ENCODE assay signal across 23 cellular contexts in genomic region chr7:129734400-129734799, GRCh38.
"Had no signal": no experiment of that assay in that cellular context is flagged by ENCODE, and none has a peak within 500 bp of the region (broad histone marks: within the 10 kb centered on the region; RNA-seq: fewer than 3 reads in every experiment).

No MANE protein-coding gene starts in this region.

- H3K4me3 Mint-ChIP-seq: activated CD8-positive, alpha-beta T cell treated with anti-CD3 and anti-CD28 coated beads, Interleukin-2, amount 10 ng/mL, durations not matched to agents 7 days and 5 days; activated naive CD8-positive, alpha-beta T cell treated with anti-CD3 and anti-CD28 coated beads, Interleukin-2, amount 10 ng/mL, durations not matched to agents 7 days and 5 days; central memory CD8-positive, alpha-beta T cell had no signal

- H3K36me3 ChIP-seq: breast epithelium had no signal

- H3K4me1 ChIP-seq: breast epithelium had no signal

- H3K4me1 Mint-ChIP-seq: central memory CD8-positive, alpha-beta T cell had no signal

- H3K27ac ChIP-seq: breast epithelium, WERI-Rb-1 had no signal

- H3K27me3 ChIP-seq: breast epithelium, MG63 had no signal

- H3K9me3 Mint-ChIP-seq: activated naive CD8-positive, alpha-beta T cell treated with anti-CD3 and anti-CD28 coated beads, Interleukin-2, amount 10 ng/mL, durations not matched to agents 7 days and 5 days; central memory CD8-positive, alpha-beta T cell had no signal

- H3K4me3 ChIP-seq: breast epithelium, MG63 had no signal

- ATAC-seq: activated CD4-positive, CD25-positive, alpha-beta regulatory T cell treated with anti-CD3 and anti-CD28 coated beads, Interleukin-2, amount 50 U/mL, for 24 hours; activated CD8-positive, alpha-beta T cell treated with anti-CD3 and anti-CD28 coated beads, Interleukin-2, amount 10 ng/mL, durations not matched to agents 7 days and 5 days had no signal

- DNase-seq: activated CD4-positive, alpha-beta T cell treated with anti-CD3 and anti-CD28 coated beads for 48 hours; activated CD4-positive, alpha-beta T cell treated with anti-CD3 and anti-CD28 coated beads, Interleukin-2, amount 50 U/mL, for 4 hours; activated CD8-positive, alpha-beta memory T cell treated with anti-CD3 and anti-CD28 coated beads, Interleukin-2, amount 50 U/mL, for 48 hours; activated CD8-positive, alpha-beta T cell treated with anti-CD3 and anti-CD28 coated beads, Interleukin-2, amount 10 ng/mL, durations not matched to agents 7 days and 5 days; activated naive CD4-positive, alpha-beta T cell treated with anti-CD3 and anti-CD28 coated beads, Interleukin-2, amount 50 U/mL, for 16 hours; activated naive CD8-positive, alpha-beta T cell treated with anti-CD3 and anti-CD28 coated beads, Interleukin-2, amount 10 ng/mL, durations not matched to agents 7 days and 5 days; activated T-cell treated with anti-CD3 and anti-CD28 coated beads, Interleukin-2, amount 50 U/mL, for 1 hour; aorta; MG63; MV-4-11; NCI-H1092 treated with DMSO at 0.1 percent for 48 hours; NCI-H1436; NCI-H187; NCI-H2081 treated with DMSO at 0.1 percent for 48 hours; NCI-H446 treated with DMSO at 0.1 percent for 48 hours; NCI-H524 treated with DMSO at 0.1 percent for 48 hours; NCI-H748 treated with DMSO at 0.1 percent for 48 hours; SIG-M5; T-helper 1 cell; WERI-Rb-1 had no signal

- H3K27ac Mint-ChIP-seq: activated CD8-positive, alpha-beta T cell treated with anti-CD3 and anti-CD28 coated beads, Interleukin-2, amount 10 ng/mL, durations not matched to agents 7 days and 5 days; activated naive CD8-positive, alpha-beta T cell treated with anti-CD3 and anti-CD28 coated beads, Interleukin-2, amount 10 ng/mL, durations not matched to agents 7 days and 5 days had no signal

- H3K9me3 ChIP-seq: breast epithelium, MG63 had no signal

- H3K27me3 Mint-ChIP-seq: activated naive CD8-positive, alpha-beta T cell treated with anti-CD3 and anti-CD28 coated beads, Interleukin-2, amount 10 ng/mL, durations not matched to agents 7 days and 5 days; central memory CD8-positive, alpha-beta T cell had no signal
